8 cellular contexts compared by ENCODE assay signal in the genomic region with DNA sequence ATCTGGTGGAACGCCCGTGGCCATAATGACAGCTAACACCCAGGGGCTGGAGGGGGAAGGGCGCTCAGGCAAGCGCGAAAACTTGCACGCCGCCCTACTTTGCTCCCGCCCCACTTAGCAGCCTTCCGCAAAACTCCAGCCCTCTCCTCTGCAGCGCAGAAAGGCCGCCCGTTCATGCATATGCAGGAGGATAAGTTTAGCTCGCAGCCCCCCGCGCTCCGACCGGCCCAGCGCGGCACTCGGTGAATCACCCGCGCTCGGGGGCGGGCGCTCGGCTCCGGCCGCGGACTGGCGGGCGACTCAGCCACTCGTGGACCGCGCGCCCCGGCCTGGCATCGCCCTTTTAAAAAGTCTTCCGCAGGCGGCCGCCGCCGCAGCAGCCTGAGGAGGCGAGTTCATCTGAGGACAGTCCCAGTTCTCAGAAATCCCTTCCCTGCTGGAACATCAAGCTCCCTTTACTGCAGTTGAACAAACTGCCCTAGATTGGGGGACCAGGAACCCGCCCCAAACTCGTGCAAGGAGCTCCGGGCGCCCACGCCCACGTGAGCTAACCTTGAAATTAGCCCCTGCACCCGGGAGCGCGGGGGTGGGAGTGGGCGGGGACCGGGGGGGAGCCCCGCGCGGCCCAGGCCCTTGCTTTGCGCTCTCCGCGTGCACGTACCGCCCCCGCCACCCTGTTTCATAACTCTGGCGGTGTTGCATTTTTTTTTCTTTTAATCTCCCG. TPM values are rescaled to one million over a fixed set of nuclear protein-coding genes. Genes with fewer than 3 reads are reported as not detected.
A peak's percentile ranks its signal among the peaks of the same experiment; 100 is the strongest.
DNase-seq lines count a peak whose midpoint lies in the region; ATAC-seq and TF ChIP-seq lines count a peak whose summit lies in the region.

No MANE protein-coding gene starts in this region.

- ATAC-seq in GM19025 (IDR thresholded peaks at IDR 0.05; ENCODE audit: low read depth, unreplicated experiment) (peak; percentile 60), HG03342 (IDR thresholded peaks at IDR 0.05; ENCODE audit: unreplicated experiment) (peak; percentile 53)

- DNase-seq in AG09319 (ENCODE audit: extremely low read depth, low read depth) (peak; percentile 96), NCI-H446 treated with DMSO at 0.1 percent for 48 hours (lab: John Stamatoyannopoulos, UW) (peak; percentile 85), cerebellum (ENCODE audit: low spot score) (peak; percentile 91), kidney glomerular epithelial cell (lab: John Stamatoyannopoulos, UW) (peak; percentile 99)
- DNase-seq in activated CD4-positive, CD25-positive, alpha-beta regulatory T cell treated with anti-CD3 and anti-CD28 coated beads, Interleukin-2, amount 50 U/mL, for 72 hours: peak; percentile 78
- DNase-seq in stimulated activated CD4-positive, alpha-beta T cell treated with anti-CD3 and anti-CD28 coated beads, Interleukin-15, amount 100 ng/mL, for 24 hours: peak; percentile 88

- no peak for TF ChIP-seq CTCF in AG09319 (IDR thresholded peaks at IDR 0.05; ENCODE audit: low read depth, low read length)

RNA-seq across cellular contexts. Expression of gene KLF9, which starts 4.5 kb away (rescaled TPM):
- 2.8 TPM for total RNA-seq in cerebellum

Comparison
In these comparisons a context has a peak if more than half of its experiments do, and no peak if none do; other contexts are left out.
1. Peak in every context shown above with its lines: DNase-seq and ATAC-seq.